Comparison of ENCODE assay signal across 19 cellular contexts in genomic region chr10:112658465-112658864, GRCh38.
"Had no signal": no experiment of that assay in that cellular context is flagged by ENCODE, and none has a peak within 500 bp of the region (broad histone marks: within the 10 kb centered on the region; RNA-seq: fewer than 3 reads in every experiment).

No MANE protein-coding gene starts in this region.

- H3K27ac ChIP-seq: gastrocnemius medialis, left lung, psoas muscle, thoracic aorta had no signal

- H3K36me3 ChIP-seq: gastrocnemius medialis, left lung, thoracic aorta had no signal

- H3K9me3 Mint-ChIP-seq: activated CD4-positive, alpha-beta memory T cell treated with anti-CD3 and anti-CD28 coated beads for 36 hours; activated naive CD8-positive, alpha-beta T cell treated with anti-CD3 and anti-CD28 coated beads for 36 hours; activated T-helper 17 cell treated with anti-CD3 and anti-CD28 coated beads, Interleukin-2, amount 50 U/mL, for 72 hours; T-cell had no signal

- H3K27ac Mint-ChIP-seq: activated B cell treated with CpG ODN at 0.5 μM for 24 hours; activated CD4-positive, alpha-beta memory T cell treated with anti-CD3 and anti-CD28 coated beads for 36 hours; activated naive CD8-positive, alpha-beta T cell treated with anti-CD3 and anti-CD28 coated beads for 36 hours; activated T-helper 17 cell treated with anti-CD3 and anti-CD28 coated beads, Interleukin-2, amount 50 U/mL, for 72 hours; T-cell had no signal

- H3K27me3 Mint-ChIP-seq: activated B cell treated with CpG ODN at 0.5 μM for 24 hours; activated CD4-positive, alpha-beta memory T cell treated with anti-CD3 and anti-CD28 coated beads for 36 hours; activated naive CD8-positive, alpha-beta T cell treated with anti-CD3 and anti-CD28 coated beads for 36 hours; activated T-helper 17 cell treated with anti-CD3 and anti-CD28 coated beads, Interleukin-2, amount 50 U/mL, for 72 hours; T-cell had no signal

- ATAC-seq: activated T-helper 17 cell treated with anti-CD3 and anti-CD28 coated beads, Interleukin-2, amount 50 U/mL, for 72 hours; gastrocnemius medialis; psoas muscle; right cardiac atrium; T-cell had no signal

- H3K4me3 Mint-ChIP-seq: activated B cell treated with CpG ODN at 0.5 μM for 24 hours; activated CD4-positive, alpha-beta memory T cell treated with anti-CD3 and anti-CD28 coated beads for 36 hours; activated naive CD8-positive, alpha-beta T cell treated with anti-CD3 and anti-CD28 coated beads for 36 hours; activated T-helper 17 cell treated with anti-CD3 and anti-CD28 coated beads, Interleukin-2, amount 50 U/mL, for 72 hours; brain; neural crest cell; T-cell had no signal

- DNase-seq: activated B cell treated with CpG ODN at 0.5 μM for 24 hours; activated CD4-positive, alpha-beta memory T cell treated with anti-CD3 and anti-CD28 coated beads for 36 hours; activated CD4-positive, alpha-beta T cell treated with anti-CD3 and anti-CD28 coated beads for 4 hours; activated naive CD4-positive, alpha-beta T cell; activated naive CD8-positive, alpha-beta T cell treated with anti-CD3 and anti-CD28 coated beads for 36 hours; activated T-cell treated with anti-CD3 and anti-CD28 coated beads for 4 hours; amygdala; cortex of kidney; gastrocnemius medialis; head of caudate nucleus; left lung; psoas muscle; right cardiac atrium; T-cell; T-helper 9 cell had no signal

- H3K9me3 ChIP-seq: gastrocnemius medialis, left lung, psoas muscle, thoracic aorta had no signal

- H3K27me3 ChIP-seq: gastrocnemius medialis, left lung had no signal

- H3K4me3 ChIP-seq: gastrocnemius medialis, left lung, psoas muscle, thoracic aorta had no signal

- H3K4me1 ChIP-seq: gastrocnemius medialis, psoas muscle had no signal

- H3K4me1 Mint-ChIP-seq: activated B cell treated with CpG ODN at 0.5 μM for 24 hours; activated T-helper 17 cell treated with anti-CD3 and anti-CD28 coated beads, Interleukin-2, amount 50 U/mL, for 72 hours; T-cell had no signal
